8 cellular contexts compared by ENCODE assay signal in genomic region chr3:121834079-121834730, GRCh38. TPM values are rescaled to one million over a fixed set of nuclear protein-coding genes. Genes with fewer than 3 reads are reported as not detected.
A peak's percentile ranks its signal among the peaks of the same experiment; 100 is the strongest.
DNase-seq lines count a peak whose midpoint lies in the region; ATAC-seq and TF ChIP-seq lines count a peak whose summit lies in the region.

No MANE protein-coding gene starts in this region.

- ATAC-seq in activated T-cell treated with anti-CD3 and anti-CD28 coated beads, Interleukin-2, amount 50 U/mL, for 72 hours (replicated peaks in 1 of 2), result no peak
- ATAC-seq in HG03439 (IDR thresholded peaks at IDR 0.05; ENCODE audit: unreplicated experiment), result no peak
- no peak for ATAC-seq in HG02981 (IDR thresholded peaks at IDR 0.05; ENCODE audit: unreplicated experiment)
- no peak for ATAC-seq in HG03460 (IDR thresholded peaks at IDR 0.05; ENCODE audit: unreplicated experiment)

- H3K9ac ChIP-seq in HUES48 (ENCODE audit: low read depth, low read length), result peak overlapping the region; percentile 88

- H3K27ac ChIP-seq in HUES48 (ENCODE audit: low read depth, low read length), result peak overlapping the region; percentile 53
- peak overlapping the region; percentile 79 for H3K27ac ChIP-seq in left ventricle myocardium inferior (replicated peaks)

- DNase-seq in DMS53 (lab: John Stamatoyannopoulos, UW) (peak; percentile 50), left ventricle myocardium inferior (no peak), renal cortical epithelial cell (ENCODE audit: low read depth) (peak; percentile 35)
- DNase-seq in activated T-cell treated with anti-CD3 and anti-CD28 coated beads, Interleukin-2, amount 50 U/mL, for 72 hours, result peak; percentile 1 to 8

- no peaks in the 10 kb centered on the region for H3K9me3 Mint-ChIP-seq in activated T-cell treated with anti-CD3 and anti-CD28 coated beads, Interleukin-2, amount 50 U/mL, for 72 hours

- H3K36me3 ChIP-seq in HUES48 (ENCODE audit: control insufficient read depth, insufficient read depth, low read length) (peaks cover 22% of the 10 kb centered on the region), left ventricle myocardium inferior (peaks cover 9% of the 10 kb centered on the region)

- H3K4me1 Mint-ChIP-seq in activated T-cell treated with anti-CD3 and anti-CD28 coated beads, Interleukin-2, amount 50 U/mL, for 72 hours (ENCODE audit: low read depth), result peaks cover 57% of the 10 kb centered on the region

- peaks cover 4% of the 10 kb centered on the region; the same call in 1 of the 2 replicates for H3K4me1 ChIP-seq in HUES48 (ENCODE audit: control insufficient read depth, insufficient read depth, low read length)
- peaks cover 28% of the 10 kb centered on the region for H3K4me1 ChIP-seq in left ventricle myocardium inferior

- H3K27me3 ChIP-seq in HUES48 (ENCODE audit: control insufficient read depth, insufficient read depth, low read length) (peaks cover 10% of the 10 kb centered on the region), left ventricle myocardium inferior (ENCODE audit: low read depth) (no peaks in the 10 kb centered on the region)

- H3K4me3 ChIP-seq in HUES48 (ENCODE audit: low read depth, low read length) (peak overlapping the region; percentile 86), left ventricle myocardium inferior (peak overlapping the region; percentile 84)

- no peaks in the 10 kb centered on the region for H3K27me3 Mint-ChIP-seq in activated T-cell treated with anti-CD3 and anti-CD28 coated beads, Interleukin-2, amount 50 U/mL, for 72 hours (ENCODE audit: low read depth)

- peak overlapping the region; percentile 87 to 90 for H3K4me3 Mint-ChIP-seq in activated T-cell treated with anti-CD3 and anti-CD28 coated beads, Interleukin-2, amount 50 U/mL, for 72 hours

- peaks cover 4 to 27% of the 10 kb centered on the region in 2 donors for H3K36me3 Mint-ChIP-seq in activated T-cell treated with anti-CD3 and anti-CD28 coated beads, Interleukin-2, amount 50 U/mL, for 72 hours (ENCODE audit: insufficient read depth in 2 of 2)

- intact Hi-C loops in left ventricle myocardium inferior (cut with micrococcal nuclease), result no loop called here

- H3K27ac Mint-ChIP-seq in activated T-cell treated with anti-CD3 and anti-CD28 coated beads, Interleukin-2, amount 50 U/mL, for 72 hours, result peak overlapping the region; percentile 72

- H3K9me3 ChIP-seq in HUES48 (ENCODE audit: control insufficient read depth, insufficient read depth, low read length) (no peaks in the 10 kb centered on the region), left ventricle myocardium inferior (replicated peaks) (no peaks in the 10 kb centered on the region)

- TF ChIP-seq CTCF in left ventricle myocardium inferior (IDR thresholded peaks at IDR 0.05; ENCODE audit: borderline replicate concordance), result no peak

RNA-seq across cellular contexts. Expression of gene IQCB1, which starts 0.7 kb away (rescaled TPM):
- total RNA-seq in activated T-cell treated with anti-CD3 and anti-CD28 coated beads, Interleukin-2, amount 50 U/mL, for 72 hours, result 10 to 100 TPM; 42.2 to 58.6 TPM
- total RNA-seq in left ventricle myocardium inferior, result 5.7 TPM
- 13.5 and 17.7 TPM in 2 replicates for total RNA-seq in renal cortical epithelial cell

RNA-seq across cellular contexts. Expression of gene EAF2, which starts 0.8 kb away (rescaled TPM):
- 10 to 100 TPM; 14.2 to 17.9 TPM for total RNA-seq in activated T-cell treated with anti-CD3 and anti-CD28 coated beads, Interleukin-2, amount 50 U/mL, for 72 hours
- total RNA-seq in left ventricle myocardium inferior (4.1 TPM), renal cortical epithelial cell (3.0 and 4.0 TPM in 2 replicates)

RNA-seq across cellular contexts. Expression of gene SLC15A2, which starts 60.0 kb away (rescaled TPM):
- 1 to 10 TPM; 2.4 to 3.0 TPM for total RNA-seq in activated T-cell treated with anti-CD3 and anti-CD28 coated beads, Interleukin-2, amount 50 U/mL, for 72 hours
- total RNA-seq in left ventricle myocardium inferior, result 4.6 TPM
- total RNA-seq in renal cortical epithelial cell, result 1.9 and 4.7 TPM in 2 replicates
